Comparison of ENCODE assay signal across 17 cellular contexts in genomic region chr4:76002176-76002575, GRCh38. TPM values are rescaled to one million over a fixed set of nuclear protein-coding genes. Genes with fewer than 3 reads are reported as not detected.
DNase-seq lines count a peak whose midpoint lies in the region; ATAC-seq, FAIRE-seq and TF ChIP-seq lines count a peak whose summit lies in the region.
"Had no signal": no experiment of that assay in that cellular context is flagged by ENCODE, and none has a peak within 500 bp of the region (broad histone marks: within the 10 kb centered on the region; RNA-seq: fewer than 3 reads in every experiment).

No MANE protein-coding gene starts in this region.

- H3K36me3 Mint-ChIP-seq in stimulated activated effector memory CD8-positive, alpha-beta T cell treated with anti-CD3 and anti-CD28 coated beads, Interleukin-12 subunit alpha, Interleukin-12 subunit beta, amount 100 ng/mL, for 72 hours = no peaks in the 10 kb centered on the region
- H3K36me3 Mint-ChIP-seq: immature natural killer cell had no signal

- H3K36me3 ChIP-seq in right lobe of liver (no peaks in the 10 kb centered on the region), HepG2 (replicated peaks in 1 of 2; ENCODE audit: control insufficient read depth in 1 of 2, insufficient read depth in 2 of 2, low read length in 2 of 2) (no peaks in the 10 kb centered on the region), WERI-Rb-1 (no peaks in the 10 kb centered on the region)
- H3K36me3 ChIP-seq: adrenal gland, upper lobe of left lung had no signal

- FAIRE-seq in HepG2 (lab: Jason Lieb, UNC) = no peak

- no peak for TF ChIP-seq RAD21 in HepG2 (CRISPR knock-in tag; IDR thresholded peaks at IDR 0.05)

- no peaks in the 10 kb centered on the region for H3K79me2 ChIP-seq in HepG2 (ENCODE audit: insufficient read depth, low read length)
- H3K79me2 ChIP-seq: parathyroid adenoma had no signal

- H3K4me2 ChIP-seq in HepG2 (ENCODE audit: low read depth, low read length) = no peak overlapping the region

- no peak for DNase-seq in right lobe of liver
- DNase-seq in HepG2 (ENCODE audit: low spot score) = no peak
- DNase-seq in fibroblast of pulmonary artery (ENCODE audit: low read depth) = peak; percentile 54
- no peak for DNase-seq in WERI-Rb-1
- DNase-seq in stimulated activated effector memory CD8-positive, alpha-beta T cell treated with anti-CD3 and anti-CD28 coated beads, Interleukin-12 subunit alpha, Interleukin-12 subunit beta, amount 100 ng/mL, for 72 hours (ENCODE audit: low spot score in 2 of 2) = no peak
- DNase-seq: activated CD4-positive, alpha-beta T cell treated with anti-CD3 and anti-CD28 coated beads, Interleukin-2, amount 10 ng/mL, durations not matched to agents 24 days and 14 days; activated T-cell treated with anti-CD3 and anti-CD28 coated beads, Interleukin-2, amount 50 U/mL, for 72 hours; foreskin keratinocyte; immature natural killer cell; NCI-H1436; upper lobe of left lung had no signal

- no peaks in the 10 kb centered on the region for H3K9me3 ChIP-seq in right lobe of liver
- no peaks in the 10 kb centered on the region for H3K9me3 ChIP-seq in HepG2 (ENCODE audit: low read length)
- H3K9me3 ChIP-seq in WERI-Rb-1 (ENCODE audit: severe bottlenecking) = no peaks in the 10 kb centered on the region
- H3K9me3 ChIP-seq: adrenal gland, upper lobe of left lung had no signal

- intact Hi-C loops in right lobe of liver (cut with DNase I) = loop anchor here in 1 of 2 donors (5.0 kb wide), 1 partner anchor 65 kb away; no protein-coding TSS in a partner anchor
- intact Hi-C loops in HepG2 (cut with micrococcal nuclease; ENCODE audit: unreplicated experiment) = no loop called here

- TF ChIP-seq EP300 in HepG2 (IDR thresholded peaks at IDR 0.05; ENCODE audit: low read depth in 2 of 2, low read length in 2 of 2) (no peak), HepG2 (CRISPR knock-in tag; IDR thresholded peaks at IDR 0.05; ENCODE audit: borderline replicate concordance) (no peak)

- TF ChIP-seq POLR2A in right lobe of liver (IDR thresholded peaks at IDR 0.05) = no peak
- no peak for TF ChIP-seq POLR2A in HepG2 (IDR thresholded peaks at IDR 0.05; ENCODE audit: insufficient read depth in 1 of 2, low read depth in 2 of 2, low read length in 2 of 2)

- H3K9ac ChIP-seq in HepG2 (ENCODE audit: insufficient read depth, low read depth, low read length) = no peak overlapping the region
- H3K9ac ChIP-seq: parathyroid adenoma had no signal

- peaks cover 0 to 8% (median 4%) of the 10 kb centered on the region in 4 donors for H3K4me1 ChIP-seq in right lobe of liver
- no peaks in the 10 kb centered on the region for H3K4me1 ChIP-seq in HepG2 (ENCODE audit: insufficient read depth, low read length)
- H3K4me1 ChIP-seq: adrenal gland, parathyroid adenoma, upper lobe of left lung had no signal

- no peaks in the 10 kb centered on the region for H3K9me3 Mint-ChIP-seq in stimulated activated effector memory CD8-positive, alpha-beta T cell treated with anti-CD3 and anti-CD28 coated beads, Interleukin-12 subunit alpha, Interleukin-12 subunit beta, amount 100 ng/mL, for 72 hours
- H3K9me3 Mint-ChIP-seq: activated CD4-positive, alpha-beta T cell treated with anti-CD3 and anti-CD28 coated beads, Interleukin-2, amount 10 ng/mL, durations not matched to agents 24 days and 14 days; activated T-cell treated with anti-CD3 and anti-CD28 coated beads, Interleukin-2, amount 50 U/mL, for 72 hours; dendritic cell treated with granulocyte-macrophage colony-stimulating factor and Interleukin-4, amounts not matched to agents 40 ng/mL and 50 ng/mL, for 4 days; immature natural killer cell had no signal

- H3K27me3 ChIP-seq in right lobe of liver = no peaks in the 10 kb centered on the region
- peaks cover 0 to 6% of the 10 kb centered on the region in 2 experiments; a peak in 1 of 5 replicates for H3K27me3 ChIP-seq in HepG2 (ENCODE audit: control insufficient read depth in 1 of 2, insufficient read depth in 2 of 2, low read length in 2 of 2)
- H3K27me3 ChIP-seq in WERI-Rb-1 (ENCODE audit: insufficient read depth, low read depth, severe bottlenecking) = no peaks in the 10 kb centered on the region
- H3K27me3 ChIP-seq: adrenal gland, foreskin keratinocyte, upper lobe of left lung had no signal

- POLR2A ChIA-PET in HepG2 (lab: Yijun Ruan, JAX) = no interaction called here

- TF ChIP-seq CTCF in right lobe of liver (IDR thresholded peaks at IDR 0.05) = no peak
- TF ChIP-seq CTCF in HepG2 (CRISPR knock-in tag; IDR thresholded peaks at IDR 0.05) = no peak
- no peak for TF ChIP-seq CTCF in fibroblast of pulmonary artery (IDR thresholded peaks at IDR 0.05; ENCODE audit: low read length, missing control alignments)
- TF ChIP-seq CTCF in WERI-Rb-1 (IDR thresholded peaks at IDR 0.05; ENCODE audit: low read depth, low read length) = no peak

- no peaks in the 10 kb centered on the region for H4K20me1 ChIP-seq in HepG2 (ENCODE audit: insufficient read depth, low read length)

- no peak overlapping the region for H2AFZ ChIP-seq in HepG2 (ENCODE audit: low read length)
- H2AFZ ChIP-seq: parathyroid adenoma had no signal

- H3K27ac Mint-ChIP-seq in stimulated activated effector memory CD8-positive, alpha-beta T cell treated with anti-CD3 and anti-CD28 coated beads, Interleukin-12 subunit alpha, Interleukin-12 subunit beta, amount 100 ng/mL, for 72 hours = no peak overlapping the region
- H3K27ac Mint-ChIP-seq: activated CD4-positive, alpha-beta T cell treated with anti-CD3 and anti-CD28 coated beads, Interleukin-2, amount 10 ng/mL, durations not matched to agents 24 days and 14 days; activated T-cell treated with anti-CD3 and anti-CD28 coated beads, Interleukin-2, amount 50 U/mL, for 72 hours; dendritic cell treated with granulocyte-macrophage colony-stimulating factor and Interleukin-4, amounts not matched to agents 40 ng/mL and 50 ng/mL, for 4 days; immature natural killer cell had no signal

- CTCF ChIA-PET in HepG2 (lab: Yijun Ruan, JAX; ENCODE audit: low intra/inter-chr PET ratio, low total read pairs) = no interaction called here

- in situ Hi-C loops in HepG2 (cut with HindIII; ENCODE audit: extremely low pct_ligation_motif_present, low pct_unique_long_range_greater_than_20kb) = no loop called here

- no TSS peak for BruUV-seq in HepG2 (replicated peaks; lab: Mats Ljungman, UMichigan)

- H3K4me3 ChIP-seq in right lobe of liver (no peak overlapping the region), HepG2 (replicated peaks in 1 of 3; ENCODE audit: insufficient read depth in 1 of 3, low read depth in 2 of 3, low read length in 3 of 3) (no peak overlapping the region), fibroblast of pulmonary artery (replicated peaks; ENCODE audit: low read depth, low read length) (no peak overlapping the region), WERI-Rb-1 (ENCODE audit: low read depth, low read length) (no peak overlapping the region)
- H3K4me3 ChIP-seq: adrenal gland, upper lobe of left lung had no signal

- no peaks in the 10 kb centered on the region for H3K4me1 Mint-ChIP-seq in stimulated activated effector memory CD8-positive, alpha-beta T cell treated with anti-CD3 and anti-CD28 coated beads, Interleukin-12 subunit alpha, Interleukin-12 subunit beta, amount 100 ng/mL, for 72 hours
- H3K4me1 Mint-ChIP-seq: immature natural killer cell had no signal

- 47% methylated on average over 4 of the region's 4 CpGs for WGBS in right lobe of liver (ENCODE audit: insufficient coverage, low coverage, low lambda C conversion rate, missing lambda C conversion rate)
- 18% methylated on average over 4 of the region's 4 CpGs for WGBS in HepG2 (ENCODE audit: low lambda C conversion rate)

- H3K4me3 Mint-ChIP-seq in stimulated activated effector memory CD8-positive, alpha-beta T cell treated with anti-CD3 and anti-CD28 coated beads, Interleukin-12 subunit alpha, Interleukin-12 subunit beta, amount 100 ng/mL, for 72 hours = no peak overlapping the region
- H3K4me3 Mint-ChIP-seq: activated CD4-positive, alpha-beta T cell treated with anti-CD3 and anti-CD28 coated beads, Interleukin-2, amount 10 ng/mL, durations not matched to agents 24 days and 14 days; activated T-cell treated with anti-CD3 and anti-CD28 coated beads, Interleukin-2, amount 50 U/mL, for 72 hours; dendritic cell treated with granulocyte-macrophage colony-stimulating factor and Interleukin-4, amounts not matched to agents 40 ng/mL and 50 ng/mL, for 4 days; immature natural killer cell had no signal

- no peak overlapping the region for H3K27ac ChIP-seq in right lobe of liver
- H3K27ac ChIP-seq in HepG2 (ENCODE audit: extremely low read length, insufficient read depth, low read length) = no peak overlapping the region
- no peak overlapping the region for H3K27ac ChIP-seq in WERI-Rb-1
- H3K27ac ChIP-seq: adrenal gland, foreskin keratinocyte, parathyroid adenoma, upper lobe of left lung had no signal

- peak; percentile 44 to 85 (median 77) for ATAC-seq in right lobe of liver
- ATAC-seq in HepG2 = no peak
- ATAC-seq in stimulated activated effector memory CD8-positive, alpha-beta T cell treated with anti-CD3 and anti-CD28 coated beads, Interleukin-12 subunit alpha, Interleukin-12 subunit beta, amount 100 ng/mL, for 72 hours = no peak
- no peak for ATAC-seq in GM18907 (IDR thresholded peaks at IDR 0.05; ENCODE audit: unreplicated experiment)
- no peak for ATAC-seq in GM21619 (IDR thresholded peaks at IDR 0.05; ENCODE audit: unreplicated experiment)
- ATAC-seq: foreskin keratinocyte had no signal

RNA-seq across cellular contexts. Expression of gene CXCL9, which starts 5.1 kb away (rescaled TPM):
- total RNA-seq in right lobe of liver = 1 to 10 TPM in 4 of 6 experiments, under 1 TPM in 1, not detected in 1; 0.73 to 3.6 (median 2.6) TPM
- total RNA-seq in HepG2 (2016; rRNA removed; fragmentation: Illumina TruSeq; extraction: Trizol) = not detected in 2 replicates
- not detected in 2 replicates for total RNA-seq in HepG2 (2016; cell fraction: cytosol; rRNA removed; fragmentation: Illumina TruSeq; extraction: Trizol; ENCODE audit: low read depth)
- total RNA-seq in HepG2 (2016; cell fraction: insoluble cytoplasmic fraction; rRNA removed; fragmentation: Illumina TruSeq; extraction: Trizol) = not detected in 2 replicates
- not detected in 2 replicates for total RNA-seq in HepG2 (2016; cell fraction: membrane; rRNA removed; fragmentation: Illumina TruSeq; extraction: Trizol)
- not detected in 2 replicates for total RNA-seq in HepG2 (2016; cell fraction: nucleus; rRNA removed; fragmentation: Illumina TruSeq; extraction: Trizol)
- not detected in 2 replicates for polyA plus RNA-seq in HepG2 (2011; rRNA removed)
- not detected in 2 replicates for polyA plus RNA-seq in HepG2 (2011; cell fraction: cytosol; rRNA removed)
- polyA plus RNA-seq in HepG2 (2011; cell fraction: nucleus; rRNA removed) = not detected in 2 replicates
- not detected in 2 replicates for polyA plus RNA-seq in HepG2 (2012)
- polyA plus RNA-seq in HepG2 (2016; cell fraction: cytosol; fragmentation: Illumina TruSeq; extraction: Trizol; ENCODE audit: low read depth) = not detected in 2 replicates
- polyA plus RNA-seq in HepG2 (2016; cell fraction: insoluble cytoplasmic fraction; fragmentation: Illumina TruSeq; extraction: Trizol; ENCODE audit: low read depth) = not detected in 2 replicates
- not detected in 2 replicates for polyA plus RNA-seq in HepG2 (2016; cell fraction: membrane; fragmentation: Illumina TruSeq; extraction: Trizol; ENCODE audit: low read depth)
- polyA plus RNA-seq in HepG2 (2016; cell fraction: nucleus; fragmentation: Illumina TruSeq; extraction: Trizol; ENCODE audit: insufficient read depth, low read depth) = not detected in 2 replicates
- polyA minus RNA-seq in HepG2 (2011; rRNA and poly(A)+ RNA removed; ENCODE audit: low replicate concordance) = not detected in 2 replicates
- polyA minus RNA-seq in HepG2 (2011; cell fraction: cytosol; rRNA and poly(A)+ RNA removed) = not detected in 2 replicates
- not detected in 2 replicates for polyA minus RNA-seq in HepG2 (2011; cell fraction: nucleus; rRNA and poly(A)+ RNA removed)
- not detected for polyA plus RNA-seq in PFSK-1 (2012; ENCODE audit: insufficient read length, low read depth)
- total RNA-seq: foreskin keratinocyte had no signal
- polyA plus RNA-seq: immature natural killer cell had no signal

RNA-seq across cellular contexts. Expression of gene SDAD1, which starts 11.4 kb away (rescaled TPM):
- total RNA-seq in right lobe of liver (10 to 100 TPM; 11.6 to 21.3 (median 17.2) TPM), HepG2 (2016; rRNA removed; fragmentation: Illumina TruSeq; extraction: Trizol) (33.1 and 45.1 TPM in 2 replicates)
- 9.7 and 11.5 TPM in 2 replicates for total RNA-seq in HepG2 (2016; cell fraction: cytosol; rRNA removed; fragmentation: Illumina TruSeq; extraction: Trizol; ENCODE audit: low read depth)
- total RNA-seq in HepG2 (2016; cell fraction: insoluble cytoplasmic fraction; rRNA removed; fragmentation: Illumina TruSeq; extraction: Trizol) = 34.2 and 44.9 TPM in 2 replicates
- total RNA-seq in HepG2 (2016; cell fraction: membrane; rRNA removed; fragmentation: Illumina TruSeq; extraction: Trizol) = 19.5 and 22.8 TPM in 2 replicates
- 34.1 and 38.0 TPM in 2 replicates for total RNA-seq in HepG2 (2016; cell fraction: nucleus; rRNA removed; fragmentation: Illumina TruSeq; extraction: Trizol)
- polyA plus RNA-seq in HepG2 (2011; rRNA removed) = 11.8 and 18.6 TPM in 2 replicates
- 5.6 and 9.9 TPM in 2 replicates for polyA plus RNA-seq in HepG2 (2011; cell fraction: cytosol; rRNA removed)
- 9.0 and 10.3 TPM in 2 replicates for polyA plus RNA-seq in HepG2 (2011; cell fraction: nucleus; rRNA removed)
- 22.5 and 24.6 TPM in 2 replicates for polyA plus RNA-seq in HepG2 (2012)
- 4.7 and 4.9 TPM in 2 replicates for polyA plus RNA-seq in HepG2 (2016; cell fraction: cytosol; fragmentation: Illumina TruSeq; extraction: Trizol; ENCODE audit: low read depth)
- 39.7 and 41.5 TPM in 2 replicates for polyA plus RNA-seq in HepG2 (2016; cell fraction: insoluble cytoplasmic fraction; fragmentation: Illumina TruSeq; extraction: Trizol; ENCODE audit: low read depth)
- polyA plus RNA-seq in HepG2 (2016; cell fraction: membrane; fragmentation: Illumina TruSeq; extraction: Trizol; ENCODE audit: low read depth) = 7.9 and 9.6 TPM in 2 replicates
- polyA plus RNA-seq in HepG2 (2016; cell fraction: nucleus; fragmentation: Illumina TruSeq; extraction: Trizol; ENCODE audit: insufficient read depth, low read depth) = 40.2 and 41.1 TPM in 2 replicates
- polyA minus RNA-seq in HepG2 (2011; rRNA and poly(A)+ RNA removed; ENCODE audit: low replicate concordance) = 6.1 and 11.1 TPM in 2 replicates
- polyA minus RNA-seq in HepG2 (2011; cell fraction: cytosol; rRNA and poly(A)+ RNA removed) = 13.5 and 16.3 TPM in 2 replicates
- polyA minus RNA-seq in HepG2 (2011; cell fraction: nucleus; rRNA and poly(A)+ RNA removed) = 23.3 and 27.8 TPM in 2 replicates
- polyA plus RNA-seq in PFSK-1 (2012; ENCODE audit: insufficient read length, low read depth) = 28.5 TPM

RNA-seq across cellular contexts. Expression of gene CXCL10, which starts 21.1 kb away (rescaled TPM):
- total RNA-seq in right lobe of liver (1 to 10 TPM in 4 of 6 experiments, under 1 TPM in 1, not detected in 1; 0.42 to 7.0 (median 5.4) TPM), HepG2 (2016; rRNA removed; fragmentation: Illumina TruSeq; extraction: Trizol) (not detected in 2 replicates)
- total RNA-seq in HepG2 (2016; cell fraction: cytosol; rRNA removed; fragmentation: Illumina TruSeq; extraction: Trizol; ENCODE audit: low read depth) = not detected in 2 replicates
- not detected in 2 replicates for total RNA-seq in HepG2 (2016; cell fraction: insoluble cytoplasmic fraction; rRNA removed; fragmentation: Illumina TruSeq; extraction: Trizol)
- 0.14 and 0.15 TPM in 2 replicates for total RNA-seq in HepG2 (2016; cell fraction: membrane; rRNA removed; fragmentation: Illumina TruSeq; extraction: Trizol)
- total RNA-seq in HepG2 (2016; cell fraction: nucleus; rRNA removed; fragmentation: Illumina TruSeq; extraction: Trizol) = not detected in 2 replicates
- not detected in 2 replicates for polyA plus RNA-seq in HepG2 (2011; rRNA removed)
- polyA plus RNA-seq in HepG2 (2011; cell fraction: cytosol; rRNA removed) = not detected in 2 replicates
- polyA plus RNA-seq in HepG2 (2011; cell fraction: nucleus; rRNA removed) = not detected in 2 replicates
- polyA plus RNA-seq in HepG2 (2012) = not detected in 2 replicates
- polyA plus RNA-seq in HepG2 (2016; cell fraction: cytosol; fragmentation: Illumina TruSeq; extraction: Trizol; ENCODE audit: low read depth) = 0.20 TPM in 1 of 2 replicates, not detected in the other
- not detected in 2 replicates for polyA plus RNA-seq in HepG2 (2016; cell fraction: insoluble cytoplasmic fraction; fragmentation: Illumina TruSeq; extraction: Trizol; ENCODE audit: low read depth)
- 0.14 TPM in 1 of 2 replicates, not detected in the other for polyA plus RNA-seq in HepG2 (2016; cell fraction: membrane; fragmentation: Illumina TruSeq; extraction: Trizol; ENCODE audit: low read depth)
- polyA plus RNA-seq in HepG2 (2016; cell fraction: nucleus; fragmentation: Illumina TruSeq; extraction: Trizol; ENCODE audit: insufficient read depth, low read depth) = not detected in 2 replicates
- polyA minus RNA-seq in HepG2 (2011; rRNA and poly(A)+ RNA removed; ENCODE audit: low replicate concordance) = not detected in 2 replicates
- polyA minus RNA-seq in HepG2 (2011; cell fraction: cytosol; rRNA and poly(A)+ RNA removed) = not detected in 2 replicates
- not detected in 2 replicates for polyA minus RNA-seq in HepG2 (2011; cell fraction: nucleus; rRNA and poly(A)+ RNA removed)
- polyA plus RNA-seq in PFSK-1 (2012; ENCODE audit: insufficient read length, low read depth) = not detected
- polyA plus RNA-seq: immature natural killer cell had no signal

RNA-seq across cellular contexts. Expression of gene CXCL11, which starts 33.7 kb away (rescaled TPM):
- under 1 TPM in 2 of 6 experiments, not detected in 4; 0.20 to 0.35 TPM for total RNA-seq in right lobe of liver
- total RNA-seq in HepG2 (2016; rRNA removed; fragmentation: Illumina TruSeq; extraction: Trizol) = not detected in 2 replicates
- not detected in 2 replicates for total RNA-seq in HepG2 (2016; cell fraction: cytosol; rRNA removed; fragmentation: Illumina TruSeq; extraction: Trizol; ENCODE audit: low read depth)
- total RNA-seq in HepG2 (2016; cell fraction: insoluble cytoplasmic fraction; rRNA removed; fragmentation: Illumina TruSeq; extraction: Trizol) = not detected in 2 replicates
- not detected in 2 replicates for total RNA-seq in HepG2 (2016; cell fraction: membrane; rRNA removed; fragmentation: Illumina TruSeq; extraction: Trizol)
- total RNA-seq in HepG2 (2016; cell fraction: nucleus; rRNA removed; fragmentation: Illumina TruSeq; extraction: Trizol) = not detected in 2 replicates
- polyA plus RNA-seq in HepG2 (2011; rRNA removed) = 0.08 TPM in 1 of 2 replicates, not detected in the other
- not detected in 2 replicates for polyA plus RNA-seq in HepG2 (2011; cell fraction: cytosol; rRNA removed)
- not detected in 2 replicates for polyA plus RNA-seq in HepG2 (2011; cell fraction: nucleus; rRNA removed)
- polyA plus RNA-seq in HepG2 (2012) = not detected in 2 replicates
- polyA plus RNA-seq in HepG2 (2016; cell fraction: cytosol; fragmentation: Illumina TruSeq; extraction: Trizol; ENCODE audit: low read depth) = 0.06 TPM in 1 of 2 replicates, not detected in the other
- not detected in 2 replicates for polyA plus RNA-seq in HepG2 (2016; cell fraction: insoluble cytoplasmic fraction; fragmentation: Illumina TruSeq; extraction: Trizol; ENCODE audit: low read depth)
- polyA plus RNA-seq in HepG2 (2016; cell fraction: membrane; fragmentation: Illumina TruSeq; extraction: Trizol; ENCODE audit: low read depth) = not detected in 2 replicates
- polyA plus RNA-seq in HepG2 (2016; cell fraction: nucleus; fragmentation: Illumina TruSeq; extraction: Trizol; ENCODE audit: insufficient read depth, low read depth) = not detected in 2 replicates
- not detected in 2 replicates for polyA minus RNA-seq in HepG2 (2011; rRNA and poly(A)+ RNA removed; ENCODE audit: low replicate concordance)
- polyA minus RNA-seq in HepG2 (2011; cell fraction: cytosol; rRNA and poly(A)+ RNA removed) = not detected in 2 replicates
- polyA minus RNA-seq in HepG2 (2011; cell fraction: nucleus; rRNA and poly(A)+ RNA removed) = not detected in 2 replicates
- polyA plus RNA-seq in PFSK-1 (2012; ENCODE audit: insufficient read length, low read depth) = not detected
- polyA plus RNA-seq: immature natural killer cell had no signal

Comparison
In these comparisons a context has a peak if more than half of its experiments do, and no peak if none do; other contexts are left out.
1. ATAC-seq: peak in right lobe of liver (4 of 4); none in HepG2 (single experiment), stimulated activated effector memory CD8-positive, alpha-beta T cell treated with anti-CD3 and anti-CD28 coated beads, Interleukin-12 subunit alpha, Interleukin-12 subunit beta, amount 100 ng/mL, for 72 hours (single experiment), GM18907 (single experiment) and GM21619 (single experiment).